ENCODE assay signal across 1 cellular context in the genomic region with DNA sequence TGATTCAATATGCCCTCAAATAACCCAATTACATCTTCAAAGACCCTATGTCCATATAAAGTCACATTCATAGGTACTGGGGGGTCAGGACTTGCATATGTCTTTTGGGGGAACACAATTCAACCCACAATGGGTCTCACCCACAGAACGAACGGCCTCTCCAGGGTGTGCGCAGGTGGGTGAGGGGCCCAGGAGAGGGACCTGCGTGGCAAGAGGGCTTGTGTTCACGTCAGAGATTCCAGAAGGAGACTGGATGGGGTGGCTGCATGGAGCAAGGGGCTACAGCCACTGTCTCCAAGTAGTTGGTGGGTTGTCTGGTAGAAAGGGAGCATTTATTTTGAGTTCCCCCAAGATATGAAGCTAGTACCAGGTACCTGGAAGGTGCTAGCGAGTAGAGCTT.
TF ChIP-seq lines count a peak whose summit lies in the region.

No MANE protein-coding gene starts in this region.

TF ChIP-seq in IMR-90, 13 proteins besides CTCF, POLR2A, EP300 and RAD21 (continued from another document):
- TF ChIP-seq RFX5 (IDR thresholded peaks at IDR 0.05; ENCODE audit: low read depth, low read length) (no peak), BHLHE40 (IDR thresholded peaks at IDR 0.05; ENCODE audit: low read depth, low read length) (no peak), MAFK (IDR thresholded peaks at IDR 0.05; ENCODE audit: low read depth, low read length) (no peak)
